ENCODE assay signal across 12 cellular contexts in the genomic region with DNA sequence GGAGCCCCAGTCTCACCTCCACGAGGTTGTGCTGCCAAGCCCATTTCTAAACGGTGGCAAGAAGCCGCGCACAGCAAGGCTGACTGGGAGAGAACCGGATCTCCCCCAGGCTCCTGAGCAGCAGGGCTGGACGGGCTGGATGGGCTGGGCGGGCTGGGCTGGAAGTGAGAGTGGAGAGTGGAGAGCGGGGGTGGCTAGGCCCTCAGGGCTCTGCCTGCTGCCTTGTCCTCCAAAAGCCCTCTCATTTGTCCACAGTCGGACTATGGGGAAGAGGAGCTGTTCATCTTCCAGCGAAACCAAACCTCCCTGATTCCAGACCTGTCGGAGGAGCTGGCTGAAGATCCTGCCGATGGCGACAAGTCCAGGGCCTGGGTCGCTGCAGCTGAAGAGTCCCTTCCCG. TPM values are rescaled to one million over a fixed set of nuclear protein-coding genes. Genes with fewer than 3 reads are reported as not detected.
"Had no signal": no experiment of that assay in that cellular context is flagged by ENCODE, and none has a peak within 500 bp of the region (broad histone marks: within the 10 kb centered on the region; RNA-seq: fewer than 3 reads in every experiment).

No MANE protein-coding gene starts in this region.

- H3K4me3 ChIP-seq: GM23248, HAP-1 had no signal

- H3K36me3 ChIP-seq: HAP-1 had no signal

- DNase-seq: GM23248, GOT3, H7, HFFc6, KG1 had no signal

- H2AFZ ChIP-seq: GM23248 had no signal

- ATAC-seq: HCT116, HepG2 had no signal

- H3K27ac ChIP-seq: GM23248, HL-60 had no signal

- FAIRE-seq: HepG2 had no signal

- H3K9me3 ChIP-seq: HAP-1 had no signal

- H3K9ac ChIP-seq: GM23248 had no signal

RNA-seq across cellular contexts. Expression of a gene that starts 3.2 kb away (rescaled TPM):
- total RNA-seq: HT1080 had no signal
- polyA plus RNA-seq: HepG2 had no signal

RNA-seq across cellular contexts. Expression of a gene that starts 50.6 kb away (rescaled TPM):
- total RNA-seq: GM23248, H4, H7, HFFc6, HT1080 had no signal
- polyA plus RNA-seq: GM23248, HepG2, IgD-negative memory B cell had no signal
